8 cellular contexts compared by ENCODE assay signal in the genomic region with DNA sequence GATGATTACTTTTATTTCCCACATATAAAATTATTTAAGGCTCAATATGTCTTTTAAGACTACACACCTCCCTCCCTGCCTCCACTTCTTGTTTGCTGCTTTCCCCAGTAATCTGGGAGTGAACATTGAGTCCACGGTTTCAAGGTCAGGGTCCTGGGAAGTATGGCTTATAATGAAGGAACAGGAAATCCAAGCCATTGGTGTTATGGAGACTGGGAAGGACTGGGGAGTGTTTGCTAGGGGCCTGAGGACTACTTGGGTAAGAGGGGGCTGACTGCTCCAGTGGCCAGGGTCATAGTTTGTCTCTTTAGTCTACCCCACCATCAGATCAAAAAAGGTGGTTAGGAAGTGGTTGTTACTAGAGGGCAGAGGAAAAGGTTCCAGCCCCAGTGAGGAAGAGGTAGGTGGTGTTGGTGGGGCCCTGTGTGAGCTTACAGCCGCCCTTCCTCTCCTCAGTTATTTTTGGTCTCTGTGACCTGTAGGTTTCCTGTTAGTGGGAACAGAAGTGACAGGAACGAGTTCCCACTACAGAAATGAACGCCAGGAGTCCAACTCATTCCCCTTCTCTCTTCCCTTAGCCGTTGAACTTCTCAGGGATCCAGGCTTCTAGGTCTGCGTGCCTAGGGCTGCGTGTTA. TPM values are rescaled to one million over a fixed set of nuclear protein-coding genes. Genes with fewer than 3 reads are reported as not detected.
DNase-seq lines count a peak whose midpoint lies in the region; ATAC-seq and TF ChIP-seq lines count a peak whose summit lies in the region.

No MANE protein-coding gene starts in this region.

- H3K4me3 ChIP-seq in LNCaP clone FGC (ENCODE audit: low read depth, low read length), result peak overlapping the region; percentile 73
- peak overlapping the region; percentile 71 to 82 for H3K4me3 ChIP-seq in cardiac fibroblast (replicated peaks in 1 of 2; ENCODE audit: low read depth in 2 of 2, low read length in 2 of 2)
- peak overlapping the region; percentile 36 to 68 (median 48) for H3K4me3 ChIP-seq in tibial nerve

- peaks cover 62% of the 10 kb centered on the region for H3K4me1 Mint-ChIP-seq in activated T-cell treated with anti-CD3 and anti-CD28 coated beads, Interleukin-2, amount 50 U/mL, for 4 hours (ENCODE audit: low read depth)

- no peaks in the 10 kb centered on the region for H3K36me3 Mint-ChIP-seq in activated T-cell treated with anti-CD3 and anti-CD28 coated beads, Interleukin-2, amount 50 U/mL, for 4 hours (ENCODE audit: insufficient read depth)

- DNase-seq in activated T-cell treated with anti-CD3 and anti-CD28 coated beads, Interleukin-2, amount 50 U/mL, for 4 hours, result no peak
- DNase-seq in activated T-cell treated with anti-CD3 and anti-CD28 coated beads for 4 hours, result no peak
- no peak for DNase-seq in LNCaP clone FGC (ENCODE audit: low read depth)
- no peak for DNase-seq in cardiac fibroblast (ENCODE audit: low read depth in 2 of 2)
- peak; percentile 67 for DNase-seq in lung microvascular endothelial cell (ENCODE audit: low read depth in 2 of 2)
- DNase-seq in tibial nerve (ENCODE audit: low spot score in 2 of 2), result no peak
- DNase-seq in erythroblast (lab: John Stamatoyannopoulos, UW), result no peak

- no peaks in the 10 kb centered on the region for H3K9me3 Mint-ChIP-seq in activated T-cell treated with anti-CD3 and anti-CD28 coated beads, Interleukin-2, amount 50 U/mL, for 4 hours

- H3K27me3 ChIP-seq in tibial nerve, result peaks cover 0 to 34% of the 10 kb centered on the region in 2 donors

- H3K36me3 ChIP-seq in tibial nerve, result no peaks in the 10 kb centered on the region

- TF ChIP-seq POLR2A in tibial nerve (IDR thresholded peaks at IDR 0.05), result no peak
- no peak for TF ChIP-seq POLR2A in erythroblast (IDR thresholded peaks at IDR 0.05; ENCODE audit: low read length)

- peak; percentile 47 to 58 for ATAC-seq in activated T-cell treated with anti-CD3 and anti-CD28 coated beads, Interleukin-2, amount 50 U/mL, for 4 hours
- no peak for ATAC-seq in HG03039 (IDR thresholded peaks at IDR 0.05; ENCODE audit: unreplicated experiment)

- H3K9me3 ChIP-seq in tibial nerve, result no peaks in the 10 kb centered on the region

- TF ChIP-seq CTCF in LNCaP clone FGC (IDR thresholded peaks at IDR 0.05; ENCODE audit: control insufficient read depth, extremely low read depth, insufficient read depth) (no peak), cardiac fibroblast (IDR thresholded peaks at IDR 0.05; ENCODE audit: low read depth, low read length) (no peak), tibial nerve (IDR thresholded peaks at IDR 0.05) (no peak)

- H3K27me3 Mint-ChIP-seq in activated T-cell treated with anti-CD3 and anti-CD28 coated beads, Interleukin-2, amount 50 U/mL, for 4 hours (ENCODE audit: low read depth), result no peaks in the 10 kb centered on the region

- peak overlapping the region; percentile 94 for H3K4me3 Mint-ChIP-seq in activated T-cell treated with anti-CD3 and anti-CD28 coated beads, Interleukin-2, amount 50 U/mL, for 4 hours

- H3K4me1 ChIP-seq in tibial nerve, result peaks cover 0 to 12% (median 5%) of the 10 kb centered on the region in 4 donors

- peak overlapping the region in 3 of 4 donors; percentile 74 to 91 (median 79) for H3K27ac ChIP-seq in tibial nerve

- TF ChIP-seq EP300 in tibial nerve (IDR thresholded peaks at IDR 0.05), result no peak

- WGBS in tibial nerve, 2 donors, result 16 to 18% methylated on average over 7 of the region's 7 CpGs

RNA-seq across cellular contexts. Expression of a gene that starts 0.7 kb away (rescaled TPM):
- 1 to 10 TPM; 5.7 to 7.0 (median 6.7) TPM for total RNA-seq in activated T-cell treated with anti-CD3 and anti-CD28 coated beads, Interleukin-2, amount 50 U/mL, for 4 hours
- total RNA-seq in lung microvascular endothelial cell (1.3 and 2.4 TPM in 2 replicates), tibial nerve (1 to 10 TPM in 2 of 4 donors, under 1 TPM in 2; 0.22 to 1.8 (median 1.1) TPM)

RNA-seq across cellular contexts. Expression of a gene that starts 8.8 kb away (rescaled TPM):
- 1 to 10 TPM in 2 of 3 donors, under 1 TPM in 1; 0.63 to 1.3 (median 1.1) TPM for total RNA-seq in activated T-cell treated with anti-CD3 and anti-CD28 coated beads, Interleukin-2, amount 50 U/mL, for 4 hours
- total RNA-seq in lung microvascular endothelial cell, result 0.22 and 1.2 TPM in 2 replicates
- total RNA-seq in tibial nerve, result under 1 TPM in 1 of 4 donors, not detected in 3; 0.78 TPM

RNA-seq across cellular contexts. Expression of a gene that starts 12.2 kb away (rescaled TPM):
- total RNA-seq in activated T-cell treated with anti-CD3 and anti-CD28 coated beads, Interleukin-2, amount 50 U/mL, for 4 hours, result under 1 TPM; 0.21 to 0.41 (median 0.25) TPM
- total RNA-seq in lung microvascular endothelial cell, result 54.5 and 59.9 TPM in 2 replicates
- total RNA-seq in tibial nerve, result 1 to 10 TPM; 1.9 to 8.1 (median 3.2) TPM

RNA-seq across cellular contexts. Expression of a gene that starts 22.6 kb away (rescaled TPM):
- 100 to 1,000 TPM; 138 to 150 (median 139) TPM for total RNA-seq in activated T-cell treated with anti-CD3 and anti-CD28 coated beads, Interleukin-2, amount 50 U/mL, for 4 hours
- 34.2 and 60.7 TPM in 2 replicates for total RNA-seq in lung microvascular endothelial cell
- total RNA-seq in tibial nerve, result 10 to 100 TPM; 17.8 to 83.4 (median 54.6) TPM

RNA-seq across cellular contexts. Expression of a gene that starts 39.2 kb away (rescaled TPM):
- not detected for total RNA-seq in activated T-cell treated with anti-CD3 and anti-CD28 coated beads, Interleukin-2, amount 50 U/mL, for 4 hours
- total RNA-seq in lung microvascular endothelial cell (not detected in 2 replicates), tibial nerve (not detected)

Comparison
In these comparisons a context has a peak if more than half of its experiments do, and no peak if none do; other contexts are left out.
1. DNase-seq: peak in lung microvascular endothelial cell (2 of 2); none in activated T-cell treated with anti-CD3 and anti-CD28 coated beads, Interleukin-2, amount 50 U/mL, for 4 hours (single experiment), activated T-cell treated with anti-CD3 and anti-CD28 coated beads for 4 hours (single experiment), LNCaP clone FGC (single experiment), cardiac fibroblast (0 of 2), tibial nerve (0 of 2) and erythroblast (0 of 2).
2. Peak in every context shown above with its lines, with median percentiles within 50 percentile points of each other: H3K4me3 ChIP-seq.